23 cellular contexts compared by ENCODE assay signal in genomic region chr7:40538281-40538680, GRCh38.
"Had no signal": no experiment of that assay in that cellular context is flagged by ENCODE, and none has a peak within 500 bp of the region (broad histone marks: within the 10 kb centered on the region; RNA-seq: fewer than 3 reads in every experiment).

No MANE protein-coding gene starts in this region.

- DNase-seq: activated CD4-positive, alpha-beta memory T cell treated with anti-CD3 and anti-CD28 coated beads for 36 hours; activated CD4-positive, alpha-beta T cell treated with anti-CD3 and anti-CD28 coated beads for 4 hours; activated CD4-positive, CD25-positive, alpha-beta regulatory T cell; activated effector memory CD4-positive, alpha-beta T cell treated with anti-CD3 and anti-CD28 coated beads, Interleukin-2, amount 50 U/mL, for 16 hours; activated naive CD4-positive, alpha-beta T cell treated with anti-CD3 and anti-CD28 coated beads, Interleukin-2, amount 10 ng/mL, durations not matched to agents 7 days and 5 days; activated T-cell treated with anti-CD3 and anti-CD28 coated beads, Interleukin-2, amount 50 U/mL, for 72 hours; anterior cingulate cortex; brain microvascular endothelial cell; caudate nucleus; dorsolateral prefrontal cortex; naive thymus-derived CD4-positive, alpha-beta T cell; occipital lobe; retina; sigmoid colon; spleen; stimulated activated CD4-positive, alpha-beta T cell treated with anti-CD3 and anti-CD28 coated beads, Interleukin-4, amount 100 ng/mL, for 1 hour; stimulated activated naive CD4-positive, alpha-beta T cell; T-helper 9 cell had no signal

- H3K27ac ChIP-seq: brain microvascular endothelial cell, dorsolateral prefrontal cortex, esophagus muscularis mucosa, sigmoid colon, spleen, upper lobe of left lung had no signal

- H3K27me3 ChIP-seq: brain microvascular endothelial cell, esophagus muscularis mucosa, sigmoid colon, spleen, upper lobe of left lung had no signal

- H3K9me3 ChIP-seq: esophagus muscularis mucosa, sigmoid colon, spleen, thoracic aorta, upper lobe of left lung had no signal

- H3K4me3 ChIP-seq: dorsolateral prefrontal cortex, esophagus muscularis mucosa, lung, sigmoid colon, spleen, thoracic aorta, upper lobe of left lung had no signal

- H3K4me1 ChIP-seq: spleen, upper lobe of left lung had no signal

- ATAC-seq: activated T-cell treated with anti-CD3 and anti-CD28 coated beads, Interleukin-2, amount 50 U/mL, for 72 hours; left lobe of liver; naive thymus-derived CD4-positive, alpha-beta T cell had no signal

- H3K36me3 ChIP-seq: brain microvascular endothelial cell, esophagus muscularis mucosa, sigmoid colon, spleen, thoracic aorta, upper lobe of left lung had no signal
